ENCODE assay signal across 11 cellular contexts in the genomic region with DNA sequence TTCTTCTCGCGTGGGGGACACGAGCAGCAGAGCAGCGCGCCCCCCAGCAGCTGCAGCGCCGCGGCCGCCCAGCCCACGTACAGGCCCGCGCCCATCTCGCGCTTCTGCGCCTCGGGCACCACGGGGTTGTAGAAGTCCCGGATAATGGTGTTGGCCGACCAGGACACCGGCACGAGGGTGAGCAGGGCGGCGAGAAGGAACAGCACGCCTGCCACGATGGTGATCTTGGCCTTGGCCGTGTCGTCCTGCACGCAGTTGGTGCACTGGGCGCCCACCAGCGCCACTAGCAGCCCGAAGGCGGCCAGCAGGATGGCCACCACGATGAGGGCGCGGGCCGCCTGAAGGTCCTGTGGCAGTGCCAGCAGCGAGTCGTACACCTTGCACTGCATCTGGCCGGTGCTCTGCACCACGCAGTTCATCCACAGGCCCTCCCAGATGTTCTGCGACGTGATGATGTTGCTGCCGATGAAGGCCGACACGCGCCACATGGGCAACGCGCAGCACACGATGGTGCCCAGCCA. TPM values are rescaled to one million over a fixed set of nuclear protein-coding genes. Genes with fewer than 3 reads are reported as not detected.
DNase-seq lines count a peak whose midpoint lies in the region; ATAC-seq, FAIRE-seq and TF ChIP-seq lines count a peak whose summit lies in the region.
"Had no signal": no experiment of that assay in that cellular context is flagged by ENCODE, and none has a peak within 500 bp of the region (broad histone marks: within the 10 kb centered on the region; RNA-seq: fewer than 3 reads in every experiment).

No MANE protein-coding gene starts in this region.

- H2AK5ac ChIP-seq in H1 (ENCODE audit: low read depth, low read length) = peak overlapping the region; percentile 56; the same call in 1 of the 2 replicates

- H2BK15ac ChIP-seq in H1 (ENCODE audit: low read length) = peak overlapping the region; percentile 100; the same call in 1 of the 2 replicates

- peak overlapping the region; percentile 13; the same call in 1 of the 2 replicates for H2AFZ ChIP-seq in H1 (ENCODE audit: low read length)

- TF ChIP-seq RAD21 in H1 (IDR thresholded peaks at IDR 0.05 in 1 of 2, conservative IDR thresholded peaks at IDR 0.05 in 1 of 2; ENCODE audit: low read depth in 2 of 2, low read length in 2 of 2) = no peak

- H2BK120ac ChIP-seq in H1 (replicated peaks; ENCODE audit: low read depth, low read length) = no peak overlapping the region

- peak overlapping the region in 2 of 3 experiments; percentile 70 to 73 for H3K4me3 Mint-ChIP-seq in nephron
- H3K4me3 Mint-ChIP-seq: CD4-positive, CD25-positive, alpha-beta regulatory T cell had no signal

- ATAC-seq in HG03108 (IDR thresholded peaks at IDR 0.05; ENCODE audit: unreplicated experiment) = no peak

- H3K4ac ChIP-seq in H1 (replicated peaks; ENCODE audit: insufficient read length, low read depth, low read length) = peak overlapping the region; percentile 69

- peak overlapping the region; percentile 90; the same call in 1 of the 2 replicates for H2BK20ac ChIP-seq in H1 (ENCODE audit: low read length)

- peaks cover 0 to 13% (median 9%) of the 10 kb centered on the region in 4 experiments; a peak in 6 of 7 replicates for H3K4me1 ChIP-seq in H1 (replicated peaks in 1 of 4; ENCODE audit: control insufficient read depth in 3 of 4, insufficient read depth in 4 of 4, low read length in 3 of 4)

- peak overlapping the region; percentile 43 to 72 (median 68); a peak in 6 of 7 replicates for H3K9ac ChIP-seq in H1 (replicated peaks in 1 of 4; ENCODE audit: extremely low read depth in 1 of 4, low read depth in 3 of 4, low read length in 3 of 4)

- no peaks in the 10 kb centered on the region for H3K36me3 Mint-ChIP-seq in nephron (ENCODE audit: low read depth)
- H3K36me3 Mint-ChIP-seq: CD4-positive, CD25-positive, alpha-beta regulatory T cell had no signal

- no peaks in the 10 kb centered on the region for H3K79me2 ChIP-seq in H1 (ENCODE audit: control insufficient read depth in 1 of 2, insufficient read depth in 2 of 2, low read length in 2 of 2)

- no peaks in the 10 kb centered on the region for H3K9me3 Mint-ChIP-seq in nephron

- H2BK12ac ChIP-seq in H1 (ENCODE audit: low read depth, low read length) = peak overlapping the region; percentile 86

- H2BK5ac ChIP-seq in H1 (ENCODE audit: low read depth, low read length) = 0 out of 2 replicates have a peak overlapping the region, but pooled peaks have one; percentile 35

- POLR2A ChIA-PET in H1 (lab: Charles Lee; ENCODE audit: partially characterized antibody) = interaction anchor here (1.7 to 3.7 kb wide), 3 partner anchors 17 to 73 kb away, joined by 7 to 47 read pairs (median 7); a partner anchor contains a TSS

- H3K23me2 ChIP-seq in H1 (ENCODE audit: low read depth, low read length) = peaks cover 9% of the 10 kb centered on the region; the same call in 1 of the 2 replicates

- no peak overlapping the region for H3K27ac Mint-ChIP-seq in nephron
- H3K27ac Mint-ChIP-seq: CD4-positive, CD25-positive, alpha-beta regulatory T cell had no signal

- H3K27me3 Mint-ChIP-seq in nephron (ENCODE audit: low read depth) = peaks cover 61% of the 10 kb centered on the region

- WGBS in H1 (ENCODE audit: extremely low coverage in 1 of 2, insufficient coverage in 1 of 2, insufficient read length in 1 of 2, insufficient replicate concordance in 2 of 2, low coverage in 1 of 2, low lambda C conversion rate in 2 of 2, missing lambda C conversion rate in 1 of 2), 2 experiments = 63% methylated on average over 36 of the region's 49 CpGs; no CpG with 5 or more reads in 1 of the 2 experiments

- H3K4me1 Mint-ChIP-seq in nephron = no peaks in the 10 kb centered on the region

- TF ChIP-seq POLR2A in H1 (IDR thresholded peaks at IDR 0.05; ENCODE audit: control extremely low read depth in 1 of 2, low read depth in 2 of 2, low read length in 2 of 2) = no peak

- H3K18ac ChIP-seq in H1 (ENCODE audit: extremely low read depth, low read length) = peak overlapping the region; percentile 71

- peak overlapping the region; percentile 39 to 65 (median 54) for H3K4me3 ChIP-seq in H1 (ENCODE audit: extremely low read depth in 1 of 4, insufficient read depth in 2 of 4, low read depth in 3 of 4, low read length in 4 of 4)

- peaks cover 0 to 3% of the 10 kb centered on the region in 2 experiments for H4K20me1 ChIP-seq in H1 (replicated peaks in 1 of 2; ENCODE audit: control insufficient read depth in 1 of 2, insufficient read depth in 2 of 2, low read length in 2 of 2)

- peak; percentile 36 for DNase-seq in NCI-H1092 (lab: John Stamatoyannopoulos, UW)
- no peak for DNase-seq in H1 (ENCODE audit: low read depth in 1 of 2, low spot score in 2 of 2)
- no peak for DNase-seq in DMS153 treated with DMSO at 0.1 percent for 48 hours (lab: John Stamatoyannopoulos, UW; ENCODE audit: unreplicated experiment)
- no peak for DNase-seq in effector CD4-positive, alpha-beta T cell
- no peak for DNase-seq in SHP77 treated with DMSO at 0.1 percent for 48 hours (lab: John Stamatoyannopoulos, UW)
- DNase-seq: CD4-positive, CD25-positive, alpha-beta regulatory T cell; occipital lobe had no signal

- FAIRE-seq in H1 (lab: Jason Lieb, UNC) = no peak
- FAIRE-seq: GM18507 had no signal

- H3K36me3 ChIP-seq in H1 (ENCODE audit: control insufficient read depth in 2 of 4, insufficient read depth in 4 of 4, low read length in 3 of 4) = 0 out of 8 replicates have a peak, but pooled peaks cover 0 to 2% (median 0%) of the 10 kb centered on the region in 4 experiments

- no peak overlapping the region for H3K56ac ChIP-seq in H1 (replicated peaks; ENCODE audit: insufficient read length, low read depth, low read length)

- peak overlapping the region; percentile 58 to 90 for H3K4me2 ChIP-seq in H1 (ENCODE audit: insufficient read depth in 1 of 2, low read depth in 2 of 2, low read length in 2 of 2)

- peak overlapping the region; percentile 96 for H4K91ac ChIP-seq in H1 (replicated peaks; ENCODE audit: insufficient read length, low read length)

- no peak overlapping the region for H3K23ac ChIP-seq in H1 (ENCODE audit: insufficient read length)

- H4K8ac ChIP-seq in H1 (ENCODE audit: extremely low read depth, insufficient read depth, low read length) = peak overlapping the region; percentile 94

- peak overlapping the region; percentile 47 for H4K5ac ChIP-seq in H1 (ENCODE audit: insufficient read length, low read depth, low read length)

- CTCF ChIA-PET in H1 (lab: Charles Lee; ENCODE audit: partially characterized antibody) = interaction anchor here (0.6 to 1.7 kb wide), 7 partner anchors 21 to 256 kb away, joined by 3 to 5 read pairs (median 4); no protein-coding TSS in a partner anchor

- no peak overlapping the region for H3K14ac ChIP-seq in H1 (ENCODE audit: insufficient read length)

- no peak for TF ChIP-seq CTCF in C4-2B (conservative IDR thresholded peaks at IDR 0.05)
- TF ChIP-seq CTCF in H1 (IDR thresholded peaks at IDR 0.05; ENCODE audit: control extremely low read depth in 1 of 3, insufficient read depth in 1 of 3, low read depth in 1 of 3, low read length in 3 of 3) = no peak
- no peak for TF ChIP-seq CTCF in nephron (IDR thresholded peaks at IDR 0.05; ENCODE audit: unreplicated experiment in 3 of 3)

- TF ChIP-seq EP300 in H1 (IDR thresholded peaks at IDR 0.05; ENCODE audit: borderline replicate concordance in 1 of 2, low read depth in 2 of 2, low read length in 2 of 2) = no peak

- H3K9me3 ChIP-seq in H1 (ENCODE audit: insufficient read depth in 2 of 2, low read depth in 1 of 2, low read length in 1 of 2) = no peaks in the 10 kb centered on the region

- H3K27ac ChIP-seq in C4-2B = peak overlapping the region; percentile 85
- 0 out of 2 replicates have a peak overlapping the region, but pooled peaks have one; percentile 45 for H3K27ac ChIP-seq in H1 (ENCODE audit: low read depth, low read length)

- H3K27me3 ChIP-seq in H1 (replicated peaks in 1 of 4; ENCODE audit: control insufficient read depth in 3 of 4, extremely low read depth in 1 of 4, insufficient read depth in 3 of 4, low read length in 3 of 4) = peaks cover 0 to 3% (median 0%) of the 10 kb centered on the region in 4 experiments; a peak in 2 of 7 replicates

- no peaks in the 10 kb centered on the region; the same call in none of the 2 replicates for H3K79me1 ChIP-seq in H1 (ENCODE audit: low read depth, low read length)

TF ChIP-seq in H1, 55 proteins besides CTCF, POLR2A, EP300 and RAD21 (continues in another document):
- TF ChIP-seq, protein P1, sequence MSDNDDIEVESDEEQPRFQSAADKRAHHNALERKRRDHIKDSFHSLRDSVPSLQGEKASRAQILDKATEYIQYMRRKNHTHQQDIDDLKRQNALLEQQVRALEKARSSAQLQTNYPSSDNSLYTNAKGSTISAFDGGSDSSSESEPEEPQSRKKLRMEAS (IDR thresholded peaks at IDR 0.05) = peak; percentile 80

RNA-seq across cellular contexts. Expression of a gene that starts 0.5 kb away (rescaled TPM):
- 19.1 and 20.8 TPM in 2 replicates for total RNA-seq in H1 (2021; fragmentation: NEBNext Ultra II Directional; extraction: Animal tissue kit (Norgen Biotek cat#: 25700))
- 65.2 and 91.2 TPM in 2 replicates for polyA plus RNA-seq in H1 (2011; rRNA removed)
- 58.8 TPM for polyA plus RNA-seq in H1 (2011; cell fraction: cytosol; rRNA removed)
- polyA plus RNA-seq in H1 (2011; cell fraction: nucleus; rRNA removed) = 34.8 TPM
- 9.8 to 35.8 TPM (median 30.8 TPM) in 4 replicates for polyA plus RNA-seq in H1 (2012, experiment 1 of 2)
- 21.8 TPM for polyA plus RNA-seq in H1 (2012, experiment 2 of 2)
- polyA plus RNA-seq in H1 (2013, experiment 1 of 2) = 21.4 TPM
- polyA plus RNA-seq in H1 (2013, experiment 2 of 2) = 23.6 TPM
- polyA minus RNA-seq in H1 (2011; rRNA and poly(A)+ RNA removed) = 9.0 and 10.2 TPM in 2 replicates
- 22.8 TPM for polyA minus RNA-seq in H1 (2011; cell fraction: cytosol; rRNA and poly(A)+ RNA removed)
- polyA minus RNA-seq in H1 (2011; cell fraction: nucleus; rRNA and poly(A)+ RNA removed) = 20.8 TPM
- total RNA-seq: CD4-positive, CD25-positive, alpha-beta regulatory T cell; occipital lobe had no signal
- polyA plus RNA-seq: CD4-positive, CD25-positive, alpha-beta regulatory T cell had no signal

RNA-seq across cellular contexts. Expression of a gene that starts 30.9 kb away (rescaled TPM):
- total RNA-seq in H1 (2021; fragmentation: NEBNext Ultra II Directional; extraction: Animal tissue kit (Norgen Biotek cat#: 25700)) = 19.8 and 19.9 TPM in 2 replicates
- 42.2 and 50.5 TPM in 2 replicates for polyA plus RNA-seq in H1 (2011; rRNA removed)
- 36.5 TPM for polyA plus RNA-seq in H1 (2011; cell fraction: cytosol; rRNA removed)
- polyA plus RNA-seq in H1 (2011; cell fraction: nucleus; rRNA removed) = 37.8 TPM
- polyA plus RNA-seq in H1 (2012, experiment 1 of 2) = 14.5 to 27.1 TPM (median 22.3 TPM) in 4 replicates
- polyA plus RNA-seq in H1 (2012, experiment 2 of 2) = 19.7 TPM
- 9.7 TPM for polyA plus RNA-seq in H1 (2013, experiment 1 of 2)
- polyA plus RNA-seq in H1 (2013, experiment 2 of 2) = 8.4 TPM
- polyA minus RNA-seq in H1 (2011; rRNA and poly(A)+ RNA removed) = 11.2 and 21.4 TPM in 2 replicates
- 14.8 TPM for polyA minus RNA-seq in H1 (2011; cell fraction: cytosol; rRNA and poly(A)+ RNA removed)
- polyA minus RNA-seq in H1 (2011; cell fraction: nucleus; rRNA and poly(A)+ RNA removed) = 45.5 TPM

RNA-seq across cellular contexts. Expression of a gene that starts 50.1 kb away (rescaled TPM):
- 9.9 and 13.5 TPM in 2 replicates for total RNA-seq in H1 (2021; fragmentation: NEBNext Ultra II Directional; extraction: Animal tissue kit (Norgen Biotek cat#: 25700))
- polyA plus RNA-seq in H1 (2011; rRNA removed) = 17.5 and 25.9 TPM in 2 replicates
- polyA plus RNA-seq in H1 (2011; cell fraction: cytosol; rRNA removed) = 17.2 TPM
- polyA plus RNA-seq in H1 (2011; cell fraction: nucleus; rRNA removed) = 116 TPM
- polyA plus RNA-seq in H1 (2012, experiment 1 of 2) = 14.9 to 20.1 TPM (median 18.4 TPM) in 4 replicates
- polyA plus RNA-seq in H1 (2012, experiment 2 of 2) = 9.2 TPM
- polyA plus RNA-seq in H1 (2013, experiment 1 of 2) = 11.4 TPM
- polyA plus RNA-seq in H1 (2013, experiment 2 of 2) = 12.0 TPM
- 8.2 and 9.8 TPM in 2 replicates for polyA minus RNA-seq in H1 (2011; rRNA and poly(A)+ RNA removed)
- 10.2 TPM for polyA minus RNA-seq in H1 (2011; cell fraction: cytosol; rRNA and poly(A)+ RNA removed)
- 14.3 TPM for polyA minus RNA-seq in H1 (2011; cell fraction: nucleus; rRNA and poly(A)+ RNA removed)
